8 cellular contexts compared by ENCODE assay signal in genomic region chr19:40807147-40808020, GRCh38. TPM values are rescaled to one million over a fixed set of nuclear protein-coding genes. Genes with fewer than 3 reads are reported as not detected.
DNase-seq lines count a peak whose midpoint lies in the region; ATAC-seq and TF ChIP-seq lines count a peak whose summit lies in the region.

No MANE protein-coding gene starts in this region.

- H3K4me2 ChIP-seq in Karpas-422 (ENCODE audit: low read depth, low read length, poor library complexity, severe bottlenecking) = no peak overlapping the region

- peaks cover 43% of the 10 kb centered on the region; the same call in 1 of the 2 replicates for H4K20me1 ChIP-seq in Karpas-422 (ENCODE audit: insufficient read depth, low read depth, low read length)

- peaks cover 0 to 1% (median 0%) of the 10 kb centered on the region in 7 donors for H3K9me3 Mint-ChIP-seq in CD14-positive monocyte

- peaks cover 39% of the 10 kb centered on the region for H3K79me2 ChIP-seq in Karpas-422 (ENCODE audit: low read length)

- ATAC-seq in body of pancreas = no peak
- no peak for ATAC-seq in mucosa of descending colon
- no peak for ATAC-seq in HG03442 (IDR thresholded peaks at IDR 0.05; ENCODE audit: unreplicated experiment)

- H3K4me1 ChIP-seq in body of pancreas (peaks cover 77% of the 10 kb centered on the region), mucosa of descending colon (ENCODE audit: low read depth) (peaks cover 44% of the 10 kb centered on the region), Karpas-422 (ENCODE audit: low read length) (peaks cover 49% of the 10 kb centered on the region)

- no peak overlapping the region for H3K9ac ChIP-seq in Karpas-422 (ENCODE audit: low read length)

- H3K4me3 ChIP-seq in body of pancreas (no peak overlapping the region), mucosa of descending colon (no peak overlapping the region), Karpas-422 (ENCODE audit: low read length) (no peak overlapping the region)

- intact Hi-C loops in CD14-positive monocyte (cut with micrococcal nuclease) (loop anchor here in 1 of 2 donors (10.0 kb wide), 1 partner anchor 53 kb away; the partner anchor contains the start of genes ACTMAP and SNRPA), body of pancreas (cut with DNase I) (no loop called here), mucosa of descending colon (cut with DNase I, micrococcal nuclease) (no loop called here)

- H3K36me3 ChIP-seq in body of pancreas (replicated peaks in 1 of 2; ENCODE audit: insufficient read depth in 1 of 2, low read depth in 2 of 2) = no peaks in the 10 kb centered on the region
- no peaks in the 10 kb centered on the region for H3K36me3 ChIP-seq in mucosa of descending colon (ENCODE audit: low read depth)
- peaks cover 4% of the 10 kb centered on the region; the same call in 1 of the 2 replicates for H3K36me3 ChIP-seq in Karpas-422 (ENCODE audit: insufficient read depth, low read length)

- H3K4me1 Mint-ChIP-seq in CD14-positive monocyte = peaks cover 82% of the 10 kb centered on the region

- CTCF ChIA-PET in HEK293T (lab: Yijun Ruan, JAX) = interaction anchor here (0.6 to 1.1 kb wide), 5 partner anchors 29 to 479 kb away, joined by 3 to 6 read pairs (median 3); partner anchors contain the start of genes COQ8B, ITPKC and RAB4B

- no peak for TF ChIP-seq POLR2A in body of pancreas (IDR thresholded peaks at IDR 0.05)

- H3K27ac ChIP-seq in body of pancreas (peak overlapping the region in 2 of 4 donors; percentile 16 to 19), Karpas-422 (ENCODE audit: low read length) (no peak overlapping the region)

- peak overlapping the region; percentile 9 to 90 (median 78) for H3K27ac Mint-ChIP-seq in CD14-positive monocyte

- peaks cover 2 to 7% (median 7%) of the 10 kb centered on the region in 3 donors for H3K27me3 Mint-ChIP-seq in CD14-positive monocyte (ENCODE audit: low read depth in 3 of 3)

- POLR2A ChIA-PET in HEK293T (lab: Yijun Ruan, JAX) = interaction anchor here (0.9 to 1.5 kb wide), 2 partner anchors 9 to 12 kb away, joined by 3 to 5 read pairs; partner anchors contain the start of gene EGLN2

- TF ChIP-seq CTCF in CD14-positive monocyte (IDR thresholded peaks at IDR 0.05) (peak; percentile 74), body of pancreas (IDR thresholded peaks at IDR 0.05) (peak in 4 of 7 experiments; percentile 10 to 30 (median 22)), mucosa of descending colon (IDR thresholded peaks at IDR 0.05) (no peak)

- H3K9me2 ChIP-seq in Karpas-422 (replicated peaks; ENCODE audit: insufficient read depth, low read length) = no peaks in the 10 kb centered on the region

- H3K27me3 ChIP-seq in body of pancreas (no peaks in the 10 kb centered on the region), Karpas-422 (ENCODE audit: low read length) (no peaks in the 10 kb centered on the region)

- DNase-seq in CD14-positive monocyte (ENCODE audit: low spot score) (no peak), HEK293T (ENCODE audit: extremely low spot score) (peak; percentile 20), body of pancreas (no peak), mucosa of descending colon (peak in 2 of 3 donors; percentile 51 to 56), NCI-H2029 (lab: John Stamatoyannopoulos, UW) (no peak), NCI-H128 (lab: John Stamatoyannopoulos, UW; ENCODE audit: unreplicated experiment) (no peak), Karpas-422 (no peak)

- H3K9me3 ChIP-seq in body of pancreas (no peaks in the 10 kb centered on the region), mucosa of descending colon (no peaks in the 10 kb centered on the region), Karpas-422 (ENCODE audit: low read length) (no peaks in the 10 kb centered on the region)

- H3K36me3 Mint-ChIP-seq in CD14-positive monocyte = peaks cover 40 to 59% of the 10 kb centered on the region in 2 donors

- H2AFZ ChIP-seq in Karpas-422 (ENCODE audit: low read length) = no peak overlapping the region

- H3K4me3 Mint-ChIP-seq in CD14-positive monocyte = peak overlapping the region in 1 of 2 donors; percentile 24

- 67 to 71% methylated on average over 10 to 18 of the region's 18 CpGs for WGBS in body of pancreas, 2 donors

TF ChIP-seq in HEK293T, 16 proteins besides CTCF, POLR2A, EP300 and RAD21:
- TF ChIP-seq TARDBP (IDR thresholded peaks at IDR 0.05) = no peak
- no peak for TF ChIP-seq ELF4 (IDR thresholded peaks at IDR 0.05)
- TF ChIP-seq CTBP1 (IDR thresholded peaks at IDR 0.05; ENCODE audit: borderline replicate concordance) = no peak
- peak; percentile 89; the same call in 1 of the 2 replicates for TF ChIP-seq HDGF (IDR thresholded peaks at IDR 0.05; ENCODE audit: borderline replicate concordance)
TF ChIP-seq in HEK293T: peak in this region for 1.

RNA-seq across cellular contexts. Expression of gene EGLN2, which starts 8.4 kb away (rescaled TPM):
- 10 to 100 TPM; 60.6 to 76.8 TPM for polyA plus RNA-seq in CD14-positive monocyte
- total RNA-seq in body of pancreas = 10 to 100 TPM; 50.8 to 51.4 TPM
- total RNA-seq in mucosa of descending colon = 100 to 1,000 TPM in 1 of 3 donors, 10 to 100 TPM in 2; 84.5 to 126 (median 93.2) TPM
- total RNA-seq in Karpas-422 (2014; rRNA removed; shearing (Covaris generic); ENCODE audit: low replicate concordance) = 49.4 and 111 TPM in 2 replicates

RNA-seq across cellular contexts. Expression of gene RAB4B, which starts 29.3 kb away (rescaled TPM):
- polyA plus RNA-seq in CD14-positive monocyte = 100 to 1,000 TPM in 1 of 2 donors, 10 to 100 TPM in 1; 89.4 to 108 TPM
- total RNA-seq in body of pancreas (10 to 100 TPM; 20.4 to 23.3 TPM), mucosa of descending colon (10 to 100 TPM; 46.9 to 68.1 (median 61.0) TPM)
- 12.5 and 32.9 TPM in 2 replicates for total RNA-seq in Karpas-422 (2014; rRNA removed; shearing (Covaris generic); ENCODE audit: low replicate concordance)

RNA-seq across cellular contexts. Expression of gene MIA, which starts 32.1 kb away (rescaled TPM):
- polyA plus RNA-seq in CD14-positive monocyte = not detected
- 1 to 10 TPM in 1 of 2 donors, not detected in 1; 5.9 TPM for total RNA-seq in body of pancreas
- 1 to 10 TPM; 1.4 to 8.6 (median 2.5) TPM for total RNA-seq in mucosa of descending colon
- total RNA-seq in Karpas-422 (2014; rRNA removed; shearing (Covaris generic); ENCODE audit: low replicate concordance) = 0.40 TPM in 1 of 2 replicates, not detected in the other

RNA-seq across cellular contexts. Expression of gene CYP2A6, which starts 42.9 kb away (rescaled TPM):
- polyA plus RNA-seq in CD14-positive monocyte = not detected
- total RNA-seq in body of pancreas (not detected), mucosa of descending colon (under 1 TPM in 1 of 3 donors, not detected in 2; 0.61 TPM)
- total RNA-seq in Karpas-422 (2014; rRNA removed; shearing (Covaris generic); ENCODE audit: low replicate concordance) = not detected in 2 replicates

RNA-seq across cellular contexts. Expression of gene SNRPA, which starts 56.4 kb away (rescaled TPM):
- polyA plus RNA-seq in CD14-positive monocyte = 10 to 100 TPM; 27.9 to 44.2 TPM
- 10 to 100 TPM; 18.7 to 42.2 TPM for total RNA-seq in body of pancreas
- total RNA-seq in mucosa of descending colon = 10 to 100 TPM; 54.0 to 81.7 (median 59.9) TPM
- 136 and 173 TPM in 2 replicates for total RNA-seq in Karpas-422 (2014; rRNA removed; shearing (Covaris generic); ENCODE audit: low replicate concordance)

Comparison
In these comparisons a context has a peak if more than half of its experiments do, and no peak if none do; other contexts are left out.
1. DNase-seq: peak in HEK293T (single experiment) and mucosa of descending colon (2 of 3); none in CD14-positive monocyte (single experiment), body of pancreas (0 of 4), NCI-H2029 (single experiment), NCI-H128 (single experiment) and Karpas-422 (single experiment).